26 cellular contexts compared by ENCODE assay signal in the genomic region with DNA sequence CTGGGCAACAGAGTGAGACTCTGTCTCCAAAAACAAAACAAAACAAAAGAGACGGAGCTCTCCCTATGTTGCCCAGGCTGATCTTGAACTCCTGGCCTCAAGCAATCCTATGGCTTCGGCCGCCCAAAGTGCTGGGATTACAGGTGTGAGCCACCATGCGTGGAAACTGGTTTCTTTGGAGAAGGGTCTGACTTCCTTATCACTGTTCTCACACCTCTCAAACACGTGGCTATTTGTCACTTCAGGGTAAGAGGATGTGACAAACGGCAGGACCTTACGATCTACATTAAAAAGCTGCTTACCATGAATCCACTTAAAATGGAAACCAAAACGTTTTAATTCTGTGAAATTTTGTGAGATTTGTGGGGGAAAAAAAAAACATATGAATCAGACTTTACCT.
"Had no signal": no experiment of that assay in that cellular context is flagged by ENCODE, and none has a peak within 500 bp of the region (broad histone marks: within the 10 kb centered on the region; RNA-seq: fewer than 3 reads in every experiment).

No MANE protein-coding gene starts in this region.

- H3K27ac Mint-ChIP-seq: activated naive CD4-positive, alpha-beta T cell treated with anti-CD3 and anti-CD28 coated beads, Interleukin-2, amount 10 ng/mL, durations not matched to agents 7 days and 5 days; activated T-helper 1 cell treated with anti-CD3 and anti-CD28 coated beads, Interleukin-12 subunit alpha, Interleukin-12 subunit beta, Interleukin-2, Interleukin-4 antibody, amounts not matched to agents 30 ng/mL and 10 ng/mL and 1 ng/mL, durations not matched to agents 14 hours and 24 hours and 36 hours; naive thymus-derived CD4-positive, alpha-beta T cell; neural progenitor cell; stimulated activated naive CD8-positive, alpha-beta T cell treated with anti-CD3 and anti-CD28 coated beads, Interleukin-15, Interleukin-2, amounts not matched to agents 100 ng/mL and 50 ng/mL, for 24 hours; T-helper 17 cell; type B pancreatic cell had no signal

- H3K36me3 ChIP-seq: esophagus muscularis mucosa, heart right ventricle, neural progenitor cell, right atrium auricular region, spleen, uterus had no signal

- H3K9me3 ChIP-seq: uterus had no signal

- H3K27ac ChIP-seq: esophagus muscularis mucosa, foreskin keratinocyte, heart right ventricle, neural progenitor cell, parathyroid adenoma, psoas muscle, right atrium auricular region, spleen, uterus had no signal

- H3K4me3 Mint-ChIP-seq: activated naive CD4-positive, alpha-beta T cell treated with anti-CD3 and anti-CD28 coated beads, Interleukin-2, amount 10 ng/mL, durations not matched to agents 7 days and 5 days; activated T-helper 1 cell treated with anti-CD3 and anti-CD28 coated beads, Interleukin-12 subunit alpha, Interleukin-12 subunit beta, Interleukin-2, Interleukin-4 antibody, amounts not matched to agents 30 ng/mL and 10 ng/mL and 1 ng/mL, durations not matched to agents 14 hours and 24 hours and 36 hours; naive thymus-derived CD4-positive, alpha-beta T cell; neural progenitor cell; stimulated activated naive CD8-positive, alpha-beta T cell treated with anti-CD3 and anti-CD28 coated beads, Interleukin-15, Interleukin-2, amounts not matched to agents 100 ng/mL and 50 ng/mL, for 24 hours; T-helper 17 cell; type B pancreatic cell had no signal

- DNase-seq: activated CD8-positive, alpha-beta memory T cell treated with anti-CD3 and anti-CD28 coated beads, Interleukin-2, amount 50 U/mL, for 4 hours; activated gamma-delta T cell; activated naive CD4-positive, alpha-beta T cell treated with anti-CD3 and anti-CD28 coated beads, Interleukin-2, amount 10 ng/mL, durations not matched to agents 7 days and 5 days; amygdala; caudate nucleus; dermis blood vessel endothelial cell; effector CD4-positive, alpha-beta T cell; foreskin keratinocyte; heart right ventricle; midbrain; naive thymus-derived CD4-positive, alpha-beta T cell; occipital lobe; psoas muscle; spleen; substantia nigra; T-helper 17 cell; T1000; uterus had no signal

- H3K27me3 ChIP-seq: esophagus muscularis mucosa, foreskin keratinocyte, heart right ventricle, right atrium auricular region, spleen, uterus had no signal

- H3K4me3 ChIP-seq: esophagus muscularis mucosa, heart right ventricle, neural progenitor cell, psoas muscle, right atrium auricular region, spleen, uterus had no signal

- ATAC-seq: foreskin keratinocyte; heart right ventricle; naive thymus-derived CD4-positive, alpha-beta T cell; psoas muscle; SK-N-SH treated with all-trans-retinoic acid at 6 μM for 48 hours; T-helper 17 cell had no signal

- H3K27me3 Mint-ChIP-seq: type B pancreatic cell had no signal
